Comparison of ENCODE assay signal across 18 cellular contexts in the genomic region with DNA sequence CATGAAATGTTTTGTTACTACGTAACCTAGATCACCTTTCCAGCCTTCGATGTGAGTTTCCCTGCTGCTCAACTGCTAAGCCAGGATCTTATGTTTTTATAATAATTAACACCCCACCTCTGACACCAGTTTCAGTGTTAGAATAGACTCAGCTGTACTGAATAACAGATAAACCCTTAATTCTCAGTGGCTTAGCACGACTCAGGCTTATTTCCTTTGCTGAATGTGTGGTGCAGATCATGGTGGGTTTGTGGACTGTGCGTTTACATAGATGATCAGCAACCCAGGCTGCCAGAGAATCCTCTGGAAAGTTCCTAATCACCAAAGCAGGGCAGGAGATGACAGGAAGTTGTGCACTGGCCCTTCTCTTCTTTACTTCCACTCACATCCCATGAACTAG.
DNase-seq lines count a peak whose midpoint lies in the region; ATAC-seq and TF ChIP-seq lines count a peak whose summit lies in the region.
"Had no signal": no experiment of that assay in that cellular context is flagged by ENCODE, and none has a peak within 500 bp of the region (broad histone marks: within the 10 kb centered on the region; RNA-seq: fewer than 3 reads in every experiment).

No MANE protein-coding gene starts in this region.

- POLR2A ChIA-PET in MCF 10A (lab: Yijun Ruan, JAX): interaction anchor here (0.8 to 2.2 kb wide), 12 partner anchors 8 to 1121 kb away, joined by 3 to 9 read pairs (median 4); partner anchors contain the start of genes ERCC6 and MAPK8

- H3K4me1 Mint-ChIP-seq in MCF 10A (ENCODE audit: insufficient read depth, unreplicated experiment): peaks cover 27% of the 10 kb centered on the region

- H3K4me1 ChIP-seq in breast epithelium (no peaks in the 10 kb centered on the region), mesodermal cell (ENCODE audit: control insufficient read depth, insufficient read depth, low read length, poor library complexity, severe bottlenecking) (peaks cover 3% of the 10 kb centered on the region), upper lobe of right lung (no peaks in the 10 kb centered on the region)

- H3K36me3 Mint-ChIP-seq in MCF 10A (ENCODE audit: insufficient read depth, unreplicated experiment): no peaks in the 10 kb centered on the region

- no peaks in the 10 kb centered on the region for H3K9me3 ChIP-seq in breast epithelium
- no peaks in the 10 kb centered on the region for H3K9me3 ChIP-seq in mesodermal cell (ENCODE audit: control insufficient read depth, low read length)
- H3K9me3 ChIP-seq in upper lobe of right lung: no peaks in the 10 kb centered on the region

- H3K4me3 ChIP-seq in breast epithelium: no peak overlapping the region
- H3K4me3 ChIP-seq in mesodermal cell (ENCODE audit: extremely low read depth, insufficient read depth, low read length, poor library complexity, severe bottlenecking): no peak overlapping the region
- H3K4me3 ChIP-seq in upper lobe of right lung: no peak overlapping the region
- H3K4me3 ChIP-seq: BLaER1 treated with 17β-estradiol and CSF1 and Interleukin-3, amounts not matched to agents 10 nM and 100 nM; SK-N-MC had no signal

- in situ Hi-C loops in ACHN (cut with HindIII; ENCODE audit: low pct_ligation_motif_present, low pct_unique_long_range_greater_than_20kb, low sequenced_read_pairs): no loop called here

- peak; percentile 66 for ATAC-seq in upper lobe of right lung
- no peak for ATAC-seq in HG03520 (IDR thresholded peaks at IDR 0.05; ENCODE audit: unreplicated experiment)
- ATAC-seq: Panc1 had no signal

- no peaks in the 10 kb centered on the region for H3K36me3 ChIP-seq in breast epithelium
- H3K36me3 ChIP-seq in mesodermal cell (ENCODE audit: control insufficient read depth, insufficient read depth, low read length): peaks cover 15% of the 10 kb centered on the region
- peaks cover 10% of the 10 kb centered on the region for H3K36me3 ChIP-seq in upper lobe of right lung

- WGBS in mesodermal cell (ENCODE audit: insufficient coverage in 2 of 2), 2 experiments: 85% methylated on average over 2 of the region's 4 CpGs; no CpG with 5 or more reads in 1 of the 2 experiments

- no peaks in the 10 kb centered on the region for H3K27me3 Mint-ChIP-seq in MCF 10A (ENCODE audit: insufficient read depth, unreplicated experiment)

- DNase-seq in MCF 10A (ENCODE audit: unreplicated experiment) (no peak), breast epithelium (ENCODE audit: low spot score in 2 of 2) (no peak), OCI-M1 (lab: John Stamatoyannopoulos, UW) (peak; percentile 14), upper lobe of right lung (no peak), NCI-H1092 (lab: John Stamatoyannopoulos, UW) (no peak), ACHN (no peak)
- DNase-seq: 8988T, H7, NCI-H1436 treated with DMSO at 0.1 percent for 48 hours, NCI-H2029 treated with DMSO at 0.1 percent for 48 hours, NCI-H2171 treated with DMSO at 0.1 percent for 48 hours, NCI-H774, Right ventricle myocardium superior had no signal

- no TSS peak for BruUV-seq in MCF 10A (replicated peaks; lab: Mats Ljungman, UMichigan)

- H3K9me3 Mint-ChIP-seq in MCF 10A (ENCODE audit: unreplicated experiment): no peaks in the 10 kb centered on the region

- CTCF ChIA-PET in MCF 10A (lab: Yijun Ruan, JAX): interaction anchor here (0.6 to 1.8 kb wide), 7 partner anchors 11 to 876 kb away, joined by 3 to 9 read pairs (median 3); no protein-coding TSS in a partner anchor

- H3K27ac ChIP-seq in breast epithelium (no peak overlapping the region), mesodermal cell (ENCODE audit: low read depth, low read length, severe bottlenecking) (peak overlapping the region; percentile 37), upper lobe of right lung (no peak overlapping the region)
- H3K27ac ChIP-seq: BLaER1 treated with 17β-estradiol and CSF1 and Interleukin-3, amounts not matched to agents 10 nM and 100 nM; SK-N-MC had no signal

- no peak for TF ChIP-seq POLR2A in breast epithelium (IDR thresholded peaks at IDR 0.05)

- peak overlapping the region; percentile 70 for H3K27ac Mint-ChIP-seq in MCF 10A (ENCODE audit: low read depth, unreplicated experiment)

- intact Hi-C loops in MCF 10A (cut with micrococcal nuclease): loop anchor here (10.0 kb wide), 1 partner anchor 103 kb away; no protein-coding TSS in a partner anchor
- intact Hi-C loops in breast epithelium (cut with DNase I; ENCODE audit: low total_unique reads): no loop called here
- intact Hi-C loops in upper lobe of right lung (cut with DNase I): no loop called here

- H3K27me3 ChIP-seq in breast epithelium (no peaks in the 10 kb centered on the region), upper lobe of right lung (no peaks in the 10 kb centered on the region)
- H3K27me3 ChIP-seq: BLaER1 treated with 17β-estradiol and CSF1 and Interleukin-3, amounts not matched to agents 10 nM and 100 nM had no signal

- no peak overlapping the region for H3K4me3 Mint-ChIP-seq in MCF 10A (ENCODE audit: unreplicated experiment)

- TF ChIP-seq CTCF in MCF 10A (IDR thresholded peaks at IDR 0.05; ENCODE audit: unreplicated experiment) (no peak), breast epithelium (IDR thresholded peaks at IDR 0.05) (no peak), upper lobe of right lung (IDR thresholded peaks at IDR 0.05) (no peak)
